32 cellular contexts compared by ENCODE assay signal in the genomic region with DNA sequence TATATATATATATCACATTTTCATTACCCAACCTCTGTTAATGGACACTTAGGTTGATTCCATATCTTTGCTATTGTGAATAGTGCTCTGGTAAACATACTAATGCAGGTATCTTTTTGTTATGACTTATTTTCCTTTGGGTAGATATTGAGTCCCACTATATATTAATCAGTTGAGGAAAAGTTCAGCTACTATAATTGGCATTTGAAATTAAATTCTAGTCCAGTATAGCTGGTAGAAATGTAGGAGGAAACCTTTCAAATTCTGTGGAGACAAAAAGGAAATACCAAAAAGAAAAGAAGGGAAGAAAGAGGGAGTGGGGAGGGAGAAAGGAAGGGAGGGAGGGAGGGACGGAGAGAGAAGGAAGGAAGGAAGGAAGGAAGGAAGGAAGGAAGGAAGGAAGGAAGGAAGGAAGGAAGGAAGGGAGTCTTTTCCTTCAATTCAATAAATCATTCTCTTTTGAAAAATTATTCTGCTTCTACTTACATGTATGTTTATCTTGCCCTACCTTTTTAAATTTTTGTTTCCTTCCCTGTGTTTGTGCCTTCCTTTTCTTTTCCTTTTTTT.
"Had no signal": no experiment of that assay in that cellular context is flagged by ENCODE, and none has a peak within 500 bp of the region (broad histone marks: within the 10 kb centered on the region; RNA-seq: fewer than 3 reads in every experiment).

No MANE protein-coding gene starts in this region.

- H3K27ac ChIP-seq: adrenal gland, body of pancreas, brain microvascular endothelial cell, breast epithelium, VCaP had no signal

- H3K4me3 ChIP-seq: adrenal gland, body of pancreas, breast epithelium had no signal

- ATAC-seq: activated CD8-positive, alpha-beta T cell treated with anti-CD3 and anti-CD28 coated beads for 36 hours; activated naive CD4-positive, alpha-beta T cell treated with anti-CD3 and anti-CD28 coated beads, Interleukin-2, amount 50 U/mL, for 72 hours; activated T-cell treated with anti-CD3 and anti-CD28 coated beads, Interleukin-2, amount 50 U/mL, for 4 hours; activated T-cell treated with anti-CD3 and anti-CD28 coated beads, Interleukin-2, amount 50 U/mL, for 72 hours; activated T-helper 17 cell treated with anti-CD3 and anti-CD28 coated beads, Interleukin-2, amount 50 U/mL, for 72 hours; body of pancreas had no signal

- FAIRE-seq: astrocyte had no signal

- H3K4me1 ChIP-seq: adrenal gland, breast epithelium had no signal

- H3K36me3 ChIP-seq: adrenal gland, brain microvascular endothelial cell, breast epithelium had no signal

- DNase-seq: activated B cell treated with CpG ODN at 0.5 μM for 24 hours; activated CD4-positive, alpha-beta memory T cell treated with anti-CD3 and anti-CD28 coated beads for 36 hours; activated CD4-positive, alpha-beta T cell treated with anti-CD3 and anti-CD28 coated beads for 4 hours; activated CD4-positive, alpha-beta T cell treated with anti-CD3 and anti-CD28 coated beads, Interleukin-2, amount 10 ng/mL, durations not matched to agents 24 days and 14 days; activated CD4-positive, alpha-beta T cell treated with anti-CD3 and anti-CD28 coated beads, Interleukin-2, amount 50 U/mL, for 1 hour; activated CD4-positive, alpha-beta T cell treated with anti-CD3 and anti-CD28 coated beads, Interleukin-2, amount 50 U/mL, for 4 hours; activated CD4-positive, CD25-positive, alpha-beta regulatory T cell treated with anti-CD3 and anti-CD28 coated beads, Interleukin-2, amount 50 U/mL, for 72 hours; activated CD8-positive, alpha-beta memory T cell treated with anti-CD3 and anti-CD28 coated beads, Interleukin-2, amount 50 U/mL, for 4 hours; activated CD8-positive, alpha-beta T cell treated with anti-CD3 and anti-CD28 coated beads for 36 hours; activated effector memory CD4-positive, alpha-beta T cell treated with anti-CD3 and anti-CD28 coated beads, Interleukin-2, amount 50 U/mL, for 16 hours; activated gamma-delta T cell treated with Interleukin-2 at 50 U/mL for 16 hours; activated naive CD4-positive, alpha-beta T cell; activated naive CD4-positive, alpha-beta T cell treated with anti-CD3 and anti-CD28 coated beads for 36 hours; activated naive CD4-positive, alpha-beta T cell treated with anti-CD3 and anti-CD28 coated beads, Interleukin-2, amount 50 U/mL, for 16 hours; activated naive CD8-positive, alpha-beta T cell treated with anti-CD3 and anti-CD28 coated beads for 36 hours; activated T-cell treated with anti-CD3 and anti-CD28 coated beads for 4 hours; activated T-cell treated with anti-CD3 and anti-CD28 coated beads, Interleukin-2, amount 50 U/mL, for 1 hour; activated T-cell treated with anti-CD3 and anti-CD28 coated beads, Interleukin-2, amount 50 U/mL, for 4 hours; activated T-cell treated with anti-CD3 and anti-CD28 coated beads, Interleukin-2, amount 50 U/mL, for 72 hours; adrenal gland; amniotic stem cell; aorta; body of pancreas; brain microvascular endothelial cell; central memory CD4-positive, alpha-beta T cell; T-helper 2 cell; T-helper 9 cell had no signal

- H3K27me3 ChIP-seq: body of pancreas, brain microvascular endothelial cell, breast epithelium had no signal

- H3K9me3 ChIP-seq: adrenal gland, body of pancreas, breast epithelium had no signal
